ENCODE assay signal across 8 cellular contexts in the genomic region with DNA sequence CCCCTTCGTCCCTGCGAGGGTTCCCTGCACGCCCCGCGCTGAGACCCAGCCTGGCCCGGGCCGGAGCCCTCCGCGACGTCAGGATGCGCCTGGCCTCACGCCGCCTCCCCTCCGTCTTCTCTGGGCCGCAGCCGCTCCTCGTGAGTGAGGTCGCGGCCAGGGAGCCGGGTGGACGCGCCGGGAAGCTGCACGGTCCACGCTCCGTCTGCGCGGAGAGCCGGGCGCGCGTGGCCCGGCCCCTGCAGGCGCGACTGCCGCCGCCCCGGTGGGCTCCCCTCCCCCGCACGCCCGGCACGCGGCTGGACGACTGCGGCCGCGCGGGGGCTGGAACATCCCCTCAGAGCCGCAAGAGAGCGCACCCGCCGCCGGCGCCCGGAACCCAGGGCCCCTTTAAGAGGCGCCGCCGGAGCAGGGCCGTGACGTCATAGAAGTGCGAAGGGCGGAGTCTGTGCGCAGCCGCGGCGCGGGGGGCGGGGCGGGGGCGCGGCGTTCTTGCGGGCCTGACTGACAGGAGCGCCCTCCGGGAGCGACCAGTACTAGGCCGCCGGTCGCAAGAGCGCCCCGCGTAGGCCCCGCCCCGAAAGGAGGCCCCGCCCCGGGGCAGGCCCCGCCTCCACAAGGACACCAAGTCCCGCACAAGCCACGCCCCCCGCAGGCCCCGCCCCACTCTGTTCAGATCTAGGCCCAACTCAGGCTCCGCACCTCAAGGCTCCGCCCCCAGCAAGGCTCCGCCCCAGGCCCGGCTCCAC. TPM values are rescaled to one million over a fixed set of nuclear protein-coding genes. Genes with fewer than 3 reads are reported as not detected.
A peak's percentile ranks its signal among the peaks of the same experiment; 100 is the strongest.
DNase-seq lines count a peak whose midpoint lies in the region; ATAC-seq lines count a peak whose summit lies in the region.

No MANE protein-coding gene starts in this region.

- H3K9me3 ChIP-seq in HUES64 (ENCODE audit: insufficient read depth, low read depth, low read length) (no peaks in the 10 kb centered on the region), esophagus (ENCODE audit: control insufficient read depth in 2 of 2, insufficient read depth in 1 of 2, low read depth in 1 of 2, low read length in 1 of 2) (no peaks in the 10 kb centered on the region), muscle layer of colon (ENCODE audit: low read length) (no peaks in the 10 kb centered on the region)

- peak overlapping the region; percentile 74 for H3K4me3 Mint-ChIP-seq in activated T-cell treated with anti-CD3 and anti-CD28 coated beads, Interleukin-2, amount 50 U/mL, for 24 hours

- H3K9ac ChIP-seq in HUES64 (ENCODE audit: low read depth, low read length) (peak overlapping the region; percentile 73), muscle layer of colon (ENCODE audit: low read length) (no peak overlapping the region)

- peaks cover 51% of the 10 kb centered on the region for H3K4me1 Mint-ChIP-seq in activated T-cell treated with anti-CD3 and anti-CD28 coated beads, Interleukin-2, amount 50 U/mL, for 24 hours (ENCODE audit: low read depth)

- H3K36me3 ChIP-seq in HUES64 (ENCODE audit: insufficient read depth, low read length): no peaks in the 10 kb centered on the region
- H3K36me3 ChIP-seq in esophagus (ENCODE audit: control insufficient read depth in 2 of 2, insufficient read depth in 2 of 2, low read length in 1 of 2): no peaks in the 10 kb centered on the region
- no peaks in the 10 kb centered on the region for H3K36me3 ChIP-seq in muscle layer of colon (ENCODE audit: insufficient read depth, low read length)

- no peak overlapping the region for H3K27ac Mint-ChIP-seq in activated T-cell treated with anti-CD3 and anti-CD28 coated beads, Interleukin-2, amount 50 U/mL, for 24 hours

- DNase-seq in DMS 273 treated with DMSO at 0.1 percent for 48 hours (lab: John Stamatoyannopoulos, UW) (peak; percentile 82), OCI-M1 (lab: John Stamatoyannopoulos, UW) (peak; percentile 100)
- peak; percentile 100 for DNase-seq in activated T-cell treated with anti-CD3 and anti-CD28 coated beads, Interleukin-2, amount 50 U/mL, for 24 hours
- DNase-seq in stimulated activated CD8-positive, alpha-beta memory T cell treated with anti-CD3 and anti-CD28 coated beads, Interleukin-7, amount 100 ng/mL, for 1 hour (ENCODE audit: low read depth in 2 of 2): peak; percentile 100

- peak; percentile 87 for ATAC-seq in GM21515 (IDR thresholded peaks at IDR 0.05; ENCODE audit: unreplicated experiment)

- H3K4me3 ChIP-seq in HUES64 (ENCODE audit: low read length) (peak overlapping the region; percentile 63), esophagus (ENCODE audit: low read depth in 1 of 2, low read length in 2 of 2) (peak overlapping the region; percentile 54 to 69), muscle layer of colon (ENCODE audit: low read depth in 1 of 2, low read length in 2 of 2) (peak overlapping the region; percentile 48 to 53)

- H3K27me3 Mint-ChIP-seq in activated T-cell treated with anti-CD3 and anti-CD28 coated beads, Interleukin-2, amount 50 U/mL, for 24 hours: peaks cover 3% of the 10 kb centered on the region

- peaks cover 26% of the 10 kb centered on the region for H3K27me3 ChIP-seq in HUES64 (ENCODE audit: insufficient read depth, low read length)
- H3K27me3 ChIP-seq in esophagus (ENCODE audit: control insufficient read depth in 1 of 2, insufficient read depth in 2 of 2, low read length in 2 of 2): no peaks in the 10 kb centered on the region
- no peaks in the 10 kb centered on the region for H3K27me3 ChIP-seq in muscle layer of colon (ENCODE audit: control insufficient read depth in 1 of 2, insufficient read depth in 2 of 2, low read length in 2 of 2)

- H3K27ac ChIP-seq in HUES64 (ENCODE audit: low read depth, low read length): no peak overlapping the region; the same call in 1 of the 2 replicates
- H3K27ac ChIP-seq in esophagus (ENCODE audit: low read depth in 2 of 2, low read length in 1 of 2): peak overlapping the region; percentile 83 to 84
- H3K27ac ChIP-seq in muscle layer of colon (ENCODE audit: low read depth, low read length): peak overlapping the region; percentile 79

- H3K4me1 ChIP-seq in HUES64 (ENCODE audit: insufficient read depth, low read length) (peaks cover 30% of the 10 kb centered on the region), esophagus (ENCODE audit: control insufficient read depth in 2 of 2, insufficient read depth in 2 of 2, low read length in 1 of 2) (peaks cover 6 to 13% of the 10 kb centered on the region in 2 donors), muscle layer of colon (ENCODE audit: insufficient read depth, low read length) (peaks cover 40% of the 10 kb centered on the region)

- H3K36me3 Mint-ChIP-seq in activated T-cell treated with anti-CD3 and anti-CD28 coated beads, Interleukin-2, amount 50 U/mL, for 24 hours (ENCODE audit: low read depth): peaks cover 6% of the 10 kb centered on the region

- H3K9me3 Mint-ChIP-seq in activated T-cell treated with anti-CD3 and anti-CD28 coated beads, Interleukin-2, amount 50 U/mL, for 24 hours: no peaks in the 10 kb centered on the region

- WGBS in HUES64: under 1% methylated on average over 95 of the region's 95 CpGs
- WGBS in esophagus, 2 donors: 1% methylated on average over 79 to 95 of the region's 95 CpGs

RNA-seq across cellular contexts. Expression of a gene that starts 0.4 kb away (rescaled TPM):
- 19.1 TPM for polyA plus RNA-seq in HUES64 (2013, experiment 1 of 2)
- 18.4 TPM for polyA plus RNA-seq in HUES64 (2013, experiment 2 of 2)
- 10 to 100 TPM in 1 of 2 donors, 1 to 10 TPM in 1; 9.2 to 12.7 TPM for polyA plus RNA-seq in esophagus
